ENCODE assay signal across 23 cellular contexts in the genomic region with DNA sequence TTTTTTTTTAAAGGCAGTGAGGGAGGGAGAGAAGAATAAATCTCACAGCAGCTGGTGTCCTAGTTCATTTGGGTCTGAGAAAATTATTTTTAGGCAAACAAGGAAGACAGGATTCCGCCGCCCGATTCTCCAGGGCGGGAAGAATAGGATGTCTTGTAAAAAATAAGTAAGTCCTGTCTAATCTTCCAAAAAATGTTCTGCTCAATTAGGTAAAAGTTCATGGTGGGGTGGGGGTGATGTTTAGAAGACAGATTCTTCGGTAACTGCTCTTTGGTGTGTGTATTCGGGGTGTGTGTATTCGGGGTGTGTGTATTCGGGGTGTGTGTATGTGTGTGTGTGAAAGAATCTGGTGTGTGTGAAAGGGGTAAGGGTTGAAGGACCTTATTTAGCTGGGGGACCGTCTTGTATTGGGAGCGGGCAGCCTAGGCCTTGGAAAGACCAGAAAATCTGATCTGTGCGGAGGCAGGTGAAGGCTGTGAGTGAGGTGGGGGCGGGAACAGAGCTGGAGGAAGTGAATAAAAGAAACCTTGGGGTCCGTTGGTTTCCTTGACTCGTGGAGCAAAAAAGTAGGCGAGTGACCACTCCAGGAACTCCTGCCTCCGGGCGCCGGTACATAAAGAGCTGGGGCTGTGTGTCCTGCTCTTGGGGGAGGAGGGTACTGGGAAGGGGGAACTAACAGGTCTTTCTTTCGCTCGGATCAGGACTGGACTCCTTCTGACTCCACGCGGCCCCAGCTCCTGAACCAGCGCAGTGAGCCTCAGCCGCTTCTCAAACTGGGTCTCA. TPM values are rescaled to one million over a fixed set of nuclear protein-coding genes. Genes with fewer than 3 reads are reported as not detected.
DNase-seq lines count a peak whose midpoint lies in the region; TF ChIP-seq lines count a peak whose summit lies in the region.
"Had no signal": no experiment of that assay in that cellular context is flagged by ENCODE, and none has a peak within 500 bp of the region (broad histone marks: within the 10 kb centered on the region; RNA-seq: fewer than 3 reads in every experiment).

No MANE protein-coding gene starts in this region.

- CTCF ChIA-PET in activated CD4-positive, alpha-beta memory T cell treated with anti-CD3 and anti-CD28 coated beads, Interleukin-2, amount 10 ng/mL, durations not matched to agents 7 days and 5 days (lab: Charles Lee), result no interaction called here
- CTCF ChIA-PET in activated CD4-positive, alpha-beta memory T cell treated with anti-CD3 and anti-CD28 coated beads for 36 hours (lab: Charles Lee), result interaction anchor here (1.2 to 1.9 kb wide), 2 partner anchors 14 to 15 kb away, joined by 4 to 6 read pairs; no protein-coding TSS in a partner anchor

- no peaks in the 10 kb centered on the region for H3K79me2 ChIP-seq in neural progenitor cell (ENCODE audit: low read depth)
- H3K79me2 ChIP-seq: parathyroid adenoma had no signal

- H3K27ac Mint-ChIP-seq in activated CD4-positive, alpha-beta memory T cell treated with anti-CD3 and anti-CD28 coated beads, Interleukin-2, amount 10 ng/mL, durations not matched to agents 7 days and 5 days, result peak overlapping the region; percentile 4
- H3K27ac Mint-ChIP-seq in activated CD4-positive, alpha-beta memory T cell treated with anti-CD3 and anti-CD28 coated beads for 36 hours, result no peak overlapping the region
- no peak overlapping the region for H3K27ac Mint-ChIP-seq in endothelial cell (ENCODE audit: unreplicated experiment)
- H3K27ac Mint-ChIP-seq in neural progenitor cell, result peak overlapping the region; percentile 34

- peaks cover 78% of the 10 kb centered on the region for H3K4me1 ChIP-seq in HUES6 (ENCODE audit: control insufficient read depth, insufficient read depth, low read length)
- peaks cover 73% of the 10 kb centered on the region for H3K4me1 ChIP-seq in neural progenitor cell
- H3K4me1 ChIP-seq in vagina, result peaks cover 47% of the 10 kb centered on the region
- peaks cover 54% of the 10 kb centered on the region for H3K4me1 ChIP-seq in left ventricle myocardium inferior

- H3K9me3 Mint-ChIP-seq in activated CD4-positive, alpha-beta memory T cell treated with anti-CD3 and anti-CD28 coated beads, Interleukin-2, amount 10 ng/mL, durations not matched to agents 7 days and 5 days, result peaks cover 7% of the 10 kb centered on the region
- H3K9me3 Mint-ChIP-seq in activated CD4-positive, alpha-beta memory T cell treated with anti-CD3 and anti-CD28 coated beads for 36 hours, result no peaks in the 10 kb centered on the region
- H3K9me3 Mint-ChIP-seq in endothelial cell (ENCODE audit: unreplicated experiment), result no peaks in the 10 kb centered on the region
- H3K9me3 Mint-ChIP-seq in neural progenitor cell, result peaks cover 4% of the 10 kb centered on the region

- H3K36me3 ChIP-seq in HUES6 (ENCODE audit: control insufficient read depth, insufficient read depth, low read length), result no peaks in the 10 kb centered on the region
- H3K36me3 ChIP-seq in neural progenitor cell, result no peaks in the 10 kb centered on the region
- H3K36me3 ChIP-seq in vagina, result no peaks in the 10 kb centered on the region
- no peaks in the 10 kb centered on the region for H3K36me3 ChIP-seq in left ventricle myocardium inferior

- no peak overlapping the region for H3K9ac ChIP-seq in HUES6 (ENCODE audit: low read length)
- H3K9ac ChIP-seq in neural progenitor cell, result no peak overlapping the region
- H3K9ac ChIP-seq: parathyroid adenoma had no signal

- TF ChIP-seq POLR2A in vagina (IDR thresholded peaks at IDR 0.05), result no peak

- H3K4me1 Mint-ChIP-seq in activated CD4-positive, alpha-beta memory T cell treated with anti-CD3 and anti-CD28 coated beads, Interleukin-2, amount 10 ng/mL, durations not matched to agents 7 days and 5 days, result peaks cover 44% of the 10 kb centered on the region
- peaks cover 52% of the 10 kb centered on the region for H3K4me1 Mint-ChIP-seq in activated CD4-positive, alpha-beta memory T cell treated with anti-CD3 and anti-CD28 coated beads for 36 hours (ENCODE audit: low read depth)
- H3K4me1 Mint-ChIP-seq in endothelial cell (ENCODE audit: unreplicated experiment) (peaks cover 72% of the 10 kb centered on the region), neural progenitor cell (peaks cover 79% of the 10 kb centered on the region)

- no peak overlapping the region for H3K4me3 Mint-ChIP-seq in activated CD4-positive, alpha-beta memory T cell treated with anti-CD3 and anti-CD28 coated beads, Interleukin-2, amount 10 ng/mL, durations not matched to agents 7 days and 5 days
- H3K4me3 Mint-ChIP-seq in activated CD4-positive, alpha-beta memory T cell treated with anti-CD3 and anti-CD28 coated beads for 36 hours, result no peak overlapping the region
- H3K4me3 Mint-ChIP-seq in endothelial cell (ENCODE audit: unreplicated experiment) (peak overlapping the region; percentile 72), neural progenitor cell (peak overlapping the region; percentile 98)

- TF ChIP-seq CTCF in endothelial cell (IDR thresholded peaks at IDR 0.05; ENCODE audit: unreplicated experiment) (no peak), neural progenitor cell (IDR thresholded peaks at IDR 0.05) (no peak), vagina (IDR thresholded peaks at IDR 0.05) (no peak), left ventricle myocardium inferior (IDR thresholded peaks at IDR 0.05; ENCODE audit: borderline replicate concordance) (no peak)

- peaks cover 23% of the 10 kb centered on the region for H3K36me3 Mint-ChIP-seq in activated CD4-positive, alpha-beta memory T cell treated with anti-CD3 and anti-CD28 coated beads, Interleukin-2, amount 10 ng/mL, durations not matched to agents 7 days and 5 days (ENCODE audit: low read depth)
- peaks cover 4% of the 10 kb centered on the region for H3K36me3 Mint-ChIP-seq in activated CD4-positive, alpha-beta memory T cell treated with anti-CD3 and anti-CD28 coated beads for 36 hours
- H3K36me3 Mint-ChIP-seq in endothelial cell (ENCODE audit: low read depth, unreplicated experiment), result peaks cover 10% of the 10 kb centered on the region
- no peaks in the 10 kb centered on the region for H3K36me3 Mint-ChIP-seq in neural progenitor cell

- DNase-seq in activated CD4-positive, alpha-beta memory T cell treated with anti-CD3 and anti-CD28 coated beads, Interleukin-2, amount 10 ng/mL, durations not matched to agents 7 days and 5 days, result no peak
- no peak for DNase-seq in activated CD4-positive, alpha-beta memory T cell treated with anti-CD3 and anti-CD28 coated beads for 36 hours
- DNase-seq in endothelial cell (ENCODE audit: low spot score) (no peak), neural progenitor cell (ENCODE audit: low spot score) (peak; percentile 43), HCEC 1CT (no peak), vagina (ENCODE audit: extremely low spot score in 2 of 2) (no peak), left ventricle myocardium inferior (no peak)
- DNase-seq: activated CD4-positive, alpha-beta T cell treated with anti-CD3 and anti-CD28 coated beads for 4 hours; activated naive CD4-positive, alpha-beta T cell treated with Interleukin-2 at 50 U/mL for 16 hours; aorta; dorsolateral prefrontal cortex; hypothalamus; NCI-H1092 treated with DMSO at 0.1 percent for 48 hours; NCI-H2029; NCI-H345; NCI-H774; OCI-M1; Right ventricle myocardium superior had no signal

- H3K4me3 ChIP-seq in HUES6 (ENCODE audit: low read depth, low read length) (peak overlapping the region; percentile 26; the same call in 1 of the 2 replicates), neural progenitor cell (no peak overlapping the region), vagina (no peak overlapping the region), left ventricle myocardium inferior (no peak overlapping the region)
- H3K4me3 ChIP-seq: dorsolateral prefrontal cortex had no signal

- no peak overlapping the region for H2AFZ ChIP-seq in neural progenitor cell (replicated peaks)

- H4K20me1 ChIP-seq in neural progenitor cell (ENCODE audit: low read depth), result peaks cover 86% of the 10 kb centered on the region

- H3K27me3 ChIP-seq in HUES6 (ENCODE audit: control insufficient read depth, insufficient read depth, low read length), result peaks cover 100% of the 10 kb centered on the region
- H3K27me3 ChIP-seq in neural progenitor cell, result peaks cover 100% of the 10 kb centered on the region
- peaks cover 48% of the 10 kb centered on the region for H3K27me3 ChIP-seq in vagina
- peaks cover 100% of the 10 kb centered on the region for H3K27me3 ChIP-seq in left ventricle myocardium inferior (ENCODE audit: low read depth)

- H3K27ac ChIP-seq in HUES6 (ENCODE audit: low read depth, low read length) (no peak overlapping the region), neural progenitor cell (no peak overlapping the region), vagina (no peak overlapping the region), left ventricle myocardium inferior (replicated peaks) (no peak overlapping the region)
- H3K27ac ChIP-seq: dorsolateral prefrontal cortex, parathyroid adenoma had no signal

- peak overlapping the region; percentile 29 for H3K4me2 ChIP-seq in neural progenitor cell

- H3K9me3 ChIP-seq in HUES6 (ENCODE audit: control insufficient read depth, insufficient read depth, low read depth, low read length) (no peaks in the 10 kb centered on the region), neural progenitor cell (ENCODE audit: low read depth) (no peaks in the 10 kb centered on the region), vagina (no peaks in the 10 kb centered on the region), left ventricle myocardium inferior (replicated peaks) (no peaks in the 10 kb centered on the region)

- H3K27me3 Mint-ChIP-seq in activated CD4-positive, alpha-beta memory T cell treated with anti-CD3 and anti-CD28 coated beads, Interleukin-2, amount 10 ng/mL, durations not matched to agents 7 days and 5 days, result peaks cover 92% of the 10 kb centered on the region
- H3K27me3 Mint-ChIP-seq in activated CD4-positive, alpha-beta memory T cell treated with anti-CD3 and anti-CD28 coated beads for 36 hours, result peaks cover 91% of the 10 kb centered on the region
- H3K27me3 Mint-ChIP-seq in endothelial cell (ENCODE audit: unreplicated experiment) (peaks cover 65% of the 10 kb centered on the region), neural progenitor cell (ENCODE audit: insufficient read depth, low read depth) (peaks cover 87% of the 10 kb centered on the region)

- POLR2A ChIA-PET in activated CD4-positive, alpha-beta memory T cell treated with anti-CD3 and anti-CD28 coated beads, Interleukin-2, amount 10 ng/mL, durations not matched to agents 7 days and 5 days (lab: Charles Lee), result no interaction called here
- POLR2A ChIA-PET in activated CD4-positive, alpha-beta memory T cell treated with anti-CD3 and anti-CD28 coated beads for 36 hours (lab: Charles Lee), result no interaction called here

- peaks cover 74% of the 10 kb centered on the region for H3F3A ChIP-seq in neural progenitor cell (ENCODE audit: low read depth)

- intact Hi-C loops in activated CD4-positive, alpha-beta memory T cell treated with anti-CD3 and anti-CD28 coated beads for 36 hours (cut with micrococcal nuclease), result loop anchor here (5.0 kb wide), 1 partner anchor 61 kb away; no protein-coding TSS in a partner anchor
- intact Hi-C loops in vagina (cut with DNase I), result no loop called here
- intact Hi-C loops in left ventricle myocardium inferior (cut with micrococcal nuclease), result no loop called here

RNA-seq across cellular contexts. Expression of a gene that starts 4.4 kb away (rescaled TPM):
- not detected for total RNA-seq in activated CD4-positive, alpha-beta memory T cell treated with anti-CD3 and anti-CD28 coated beads, Interleukin-2, amount 10 ng/mL, durations not matched to agents 7 days and 5 days
- total RNA-seq in activated CD4-positive, alpha-beta memory T cell treated with anti-CD3 and anti-CD28 coated beads for 36 hours, result not detected
- total RNA-seq in endothelial cell (ENCODE audit: unreplicated experiment) (16.5 TPM), neural progenitor cell (ENCODE audit: low replicate concordance) (4.6 and 4.9 TPM in 2 replicates), vagina (not detected), left ventricle myocardium inferior (0.30 TPM)
- total RNA-seq: epithelial cell of proximal tubule, frontal cortex, lung microvascular endothelial cell, Right ventricle myocardium superior had no signal

Comparison
In these comparisons a context has a peak if more than half of its experiments do, and no peak if none do; other contexts are left out.
1. H3K27ac Mint-ChIP-seq: peak in activated CD4-positive, alpha-beta memory T cell treated with anti-CD3 and anti-CD28 coated beads, Interleukin-2, amount 10 ng/mL, durations not matched to agents 7 days and 5 days (single experiment) and neural progenitor cell (single experiment); none in activated CD4-positive, alpha-beta memory T cell treated with anti-CD3 and anti-CD28 coated beads for 36 hours (single experiment) and endothelial cell (single experiment).
2. H3K4me3 Mint-ChIP-seq: peak in endothelial cell (single experiment) and neural progenitor cell (single experiment); none in activated CD4-positive, alpha-beta memory T cell treated with anti-CD3 and anti-CD28 coated beads, Interleukin-2, amount 10 ng/mL, durations not matched to agents 7 days and 5 days (single experiment) and activated CD4-positive, alpha-beta memory T cell treated with anti-CD3 and anti-CD28 coated beads for 36 hours (single experiment).